In the genomic region with DNA sequence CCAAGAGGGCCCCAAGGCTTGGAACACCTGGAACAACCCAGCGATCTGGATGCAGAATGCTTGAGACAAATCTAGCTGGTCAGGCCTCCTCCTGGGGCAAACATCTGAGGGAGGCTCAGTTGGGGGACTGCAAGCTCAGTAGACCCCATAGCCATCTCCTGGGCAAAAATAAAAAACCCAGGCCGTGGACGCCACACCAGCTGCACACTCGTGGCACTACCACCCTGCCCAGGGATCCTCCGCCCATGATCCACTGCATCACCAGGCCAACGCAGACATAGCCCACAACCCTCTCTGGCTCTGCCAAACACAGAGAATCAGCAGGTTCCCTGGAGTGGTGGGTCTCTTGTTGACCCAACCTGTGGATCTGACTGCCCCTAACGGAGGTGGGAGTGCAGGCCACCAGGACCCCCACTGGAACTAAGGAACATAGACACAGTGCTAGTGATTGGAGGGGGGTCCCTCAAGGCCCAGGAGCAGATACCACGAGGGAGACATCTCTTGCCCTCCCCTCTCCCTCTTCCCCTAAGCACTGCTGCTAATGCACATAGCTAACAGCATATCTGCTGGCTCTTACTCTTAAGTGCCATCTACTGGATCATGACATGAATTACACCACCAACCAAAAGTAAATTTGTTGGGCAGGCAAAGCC, we compare ENCODE assay signal across 8 cellular contexts.
A peak's percentile ranks its signal among the peaks of the same experiment; 100 is the strongest.
DNase-seq lines count a peak whose midpoint lies in the region; ATAC-seq and TF ChIP-seq lines count a peak whose summit lies in the region.

No MANE protein-coding gene starts in this region.

- no peak overlapping the region for H3K27ac ChIP-seq in 22Rv1
- no peak overlapping the region for H3K27ac ChIP-seq in RWPE2 (ENCODE audit: poor library complexity, severe bottlenecking)

- H3K9me3 ChIP-seq in RWPE2 (ENCODE audit: severe bottlenecking): peaks cover 1% of the 10 kb centered on the region

- H3K4me3 ChIP-seq in RWPE2 (ENCODE audit: severe bottlenecking): no peak overlapping the region

- TF ChIP-seq CTCF in 22Rv1 (IDR thresholded peaks at IDR 0.05) (peak; percentile 94), RWPE2 (IDR thresholded peaks at IDR 0.05; ENCODE audit: poor library complexity, severe bottlenecking) (peak; percentile 79)

- H3K36me3 ChIP-seq in RWPE2 (ENCODE audit: low read depth): no peaks in the 10 kb centered on the region

- H3K27me3 ChIP-seq in RWPE2 (ENCODE audit: insufficient read depth, poor library complexity, severe bottlenecking): peaks cover under 1% of the 10 kb centered on the region

- DNase-seq in G401 (ENCODE audit: low spot score) (peak; percentile 17), LHCN-M2 (ENCODE audit: low read depth) (peak; percentile 41), RWPE2 (ENCODE audit: low spot score) (no peak), epidermal melanocyte (ENCODE audit: insufficient read length, low spot score) (peak; percentile 48), midbrain (lab: John Stamatoyannopoulos, UW) (peak; percentile 14)
- no peak for DNase-seq in NK-92 treated with Interleukin-12 subunit alpha and Interleukin-12 subunit beta, amount 100 ng/mL, for 24 hours (lab: John Stamatoyannopoulos, UW)

- in situ Hi-C loops in G401 (cut with HindIII; ENCODE audit: low sequenced_read_pairs): no loop called here

- peak; percentile 44; the same call in 2 of the 3 replicates for ATAC-seq in RWPE2 (ENCODE audit: low read depth)
- ATAC-seq in HG03039 (IDR thresholded peaks at IDR 0.05; ENCODE audit: unreplicated experiment): no peak

- H3K4me1 ChIP-seq in RWPE2 (ENCODE audit: insufficient read depth, poor library complexity, severe bottlenecking): no peaks in the 10 kb centered on the region

Comparison
In these comparisons a context has a peak if more than half of its experiments do, and no peak if none do; other contexts are left out.
1. DNase-seq: peak in G401 (single experiment), LHCN-M2 (single experiment), epidermal melanocyte (single experiment) and midbrain (single experiment); none in RWPE2 (single experiment) and NK-92 treated with Interleukin-12 subunit alpha and Interleukin-12 subunit beta, amount 100 ng/mL, for 24 hours (single experiment).